In genomic region chr10:86403183-86403797, GRCh38 we compare ENCODE assay signal across 1 cellular context.
TF ChIP-seq lines count a peak whose summit lies in the region.

No MANE protein-coding gene starts in this region.

TF ChIP-seq in GM23338, 12 proteins besides CTCF, POLR2A, EP300 and RAD21 (continued from another document):
- TF ChIP-seq ETS1 (IDR thresholded peaks at IDR 0.05) (no peak), JUNB (IDR thresholded peaks at IDR 0.05; ENCODE audit: unreplicated experiment) (no peak), EZH2 (IDR thresholded peaks at IDR 0.05; ENCODE audit: low read depth, unreplicated experiment) (no peak), ZNF331 (CRISPR knock-in tag; IDR thresholded peaks at IDR 0.05; ENCODE audit: low read depth) (no peak), REST (IDR thresholded peaks at IDR 0.05; ENCODE audit: unreplicated experiment) (no peak), CREB1 (CRISPR knock-in tag; IDR thresholded peaks at IDR 0.05; ENCODE audit: low read depth) (no peak)
- TF ChIP-seq, protein P1, sequence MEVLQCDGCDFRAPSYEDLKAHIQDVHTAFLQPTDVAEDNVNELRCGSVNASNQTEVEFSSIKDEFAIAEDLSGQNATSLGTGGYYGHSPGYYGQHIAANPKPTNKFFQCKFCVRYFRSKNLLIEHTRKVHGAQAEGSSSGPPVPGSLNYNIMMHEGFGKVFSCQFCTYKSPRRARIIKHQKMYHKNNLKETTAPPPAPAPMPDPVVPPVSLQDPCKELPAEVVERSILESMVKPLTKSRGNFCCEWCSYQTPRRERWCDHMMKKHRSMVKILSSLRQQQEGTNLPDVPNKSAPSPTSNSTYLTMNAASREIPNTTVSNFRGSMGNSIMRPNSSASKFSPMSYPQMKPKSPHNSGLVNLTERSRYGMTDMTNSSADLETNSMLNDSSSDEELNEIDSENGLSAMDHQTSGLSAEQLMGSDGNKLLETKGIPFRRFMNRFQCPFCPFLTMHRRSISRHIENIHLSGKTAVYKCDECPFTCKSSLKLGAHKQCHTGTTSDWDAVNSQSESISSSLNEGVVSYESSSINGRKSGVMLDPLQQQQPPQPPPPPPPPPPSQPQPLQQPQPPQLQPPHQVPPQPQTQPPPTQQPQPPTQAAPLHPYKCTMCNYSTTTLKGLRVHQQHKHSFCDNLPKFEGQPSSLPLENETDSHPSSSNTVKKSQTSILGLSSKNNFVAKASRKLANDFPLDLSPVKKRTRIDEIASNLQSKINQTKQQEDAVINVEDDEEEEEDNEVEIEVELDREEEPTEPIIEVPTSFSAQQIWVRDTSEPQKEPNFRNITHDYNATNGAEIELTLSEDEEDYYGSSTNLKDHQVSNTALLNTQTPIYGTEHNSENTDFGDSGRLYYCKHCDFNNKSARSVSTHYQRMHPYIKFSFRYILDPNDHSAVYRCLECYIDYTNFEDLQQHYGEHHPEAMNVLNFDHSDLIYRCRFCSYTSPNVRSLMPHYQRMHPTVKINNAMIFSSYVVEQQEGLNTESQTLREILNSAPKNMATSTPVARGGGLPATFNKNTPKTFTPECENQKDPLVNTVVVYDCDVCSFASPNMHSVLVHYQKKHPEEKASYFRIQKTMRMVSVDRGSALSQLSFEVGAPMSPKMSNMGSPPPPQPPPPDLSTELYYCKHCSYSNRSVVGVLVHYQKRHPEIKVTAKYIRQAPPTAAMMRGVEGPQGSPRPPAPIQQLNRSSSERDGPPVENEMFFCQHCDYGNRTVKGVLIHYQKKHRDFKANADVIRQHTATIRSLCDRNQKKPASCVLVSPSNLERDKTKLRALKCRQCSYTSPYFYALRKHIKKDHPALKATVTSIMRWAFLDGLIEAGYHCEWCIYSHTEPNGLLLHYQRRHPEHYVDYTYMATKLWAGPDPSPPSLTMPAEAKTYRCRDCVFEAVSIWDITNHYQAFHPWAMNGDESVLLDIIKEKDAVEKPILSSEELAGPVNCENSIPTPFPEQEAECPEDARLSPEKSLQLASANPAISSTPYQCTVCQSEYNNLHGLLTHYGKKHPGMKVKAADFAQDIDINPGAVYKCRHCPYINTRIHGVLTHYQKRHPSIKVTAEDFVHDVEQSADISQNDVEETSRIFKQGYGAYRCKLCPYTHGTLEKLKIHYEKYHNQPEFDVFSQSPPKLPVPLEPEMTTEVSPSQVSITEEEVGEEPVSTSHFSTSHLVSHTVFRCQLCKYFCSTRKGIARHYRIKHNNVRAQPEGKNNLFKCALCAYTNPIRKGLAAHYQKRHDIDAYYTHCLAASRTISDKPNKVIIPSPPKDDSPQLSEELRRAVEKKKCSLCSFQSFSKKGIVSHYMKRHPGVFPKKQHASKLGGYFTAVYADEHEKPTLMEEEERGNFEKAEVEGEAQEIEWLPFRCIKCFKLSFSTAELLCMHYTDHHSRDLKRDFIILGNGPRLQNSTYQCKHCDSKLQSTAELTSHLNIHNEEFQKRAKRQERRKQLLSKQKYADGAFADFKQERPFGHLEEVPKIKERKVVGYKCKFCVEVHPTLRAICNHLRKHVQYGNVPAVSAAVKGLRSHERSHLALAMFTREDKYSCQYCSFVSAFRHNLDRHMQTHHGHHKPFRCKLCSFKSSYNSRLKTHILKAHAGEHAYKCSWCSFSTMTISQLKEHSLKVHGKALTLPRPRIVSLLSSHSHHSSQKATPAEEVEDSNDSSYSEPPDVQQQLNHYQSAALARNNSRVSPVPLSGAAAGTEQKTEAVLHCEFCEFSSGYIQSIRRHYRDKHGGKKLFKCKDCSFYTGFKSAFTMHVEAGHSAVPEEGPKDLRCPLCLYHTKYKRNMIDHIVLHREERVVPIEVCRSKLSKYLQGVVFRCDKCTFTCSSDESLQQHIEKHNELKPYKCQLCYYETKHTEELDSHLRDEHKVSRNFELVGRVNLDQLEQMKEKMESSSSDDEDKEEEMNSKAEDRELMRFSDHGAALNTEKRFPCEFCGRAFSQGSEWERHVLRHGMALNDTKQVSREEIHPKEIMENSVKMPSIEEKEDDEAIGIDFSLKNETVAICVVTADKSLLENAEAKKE (CRISPR knock-in tag; IDR thresholded peaks at IDR 0.05): no peak
